Comparison of ENCODE assay signal across 10 cellular contexts in genomic region chr12:47033081-47033480, GRCh38. TPM values are rescaled to one million over a fixed set of nuclear protein-coding genes. Genes with fewer than 3 reads are reported as not detected.
DNase-seq lines count a peak whose midpoint lies in the region; ATAC-seq and TF ChIP-seq lines count a peak whose summit lies in the region.
"Had no signal": no experiment of that assay in that cellular context is flagged by ENCODE, and none has a peak within 500 bp of the region (broad histone marks: within the 10 kb centered on the region; RNA-seq: fewer than 3 reads in every experiment).

No MANE protein-coding gene starts in this region.

- H3K27me3 Mint-ChIP-seq in naive thymus-derived CD8-positive, alpha-beta T cell, result no peaks in the 10 kb centered on the region

- in situ Hi-C loops in Caki2 (cut with HindIII; ENCODE audit: low pct_unique_long_range_greater_than_20kb, low sequenced_read_pairs), result loop anchor here (25.0 kb wide), 1 partner anchor 654 kb away; no protein-coding TSS in a partner anchor

- peak; percentile 59 for DNase-seq in Caki2 (ENCODE audit: low read depth)
- no peak for DNase-seq in epithelial cell of prostate (ENCODE audit: low read depth, low spot score)
- DNase-seq in naive thymus-derived CD8-positive, alpha-beta T cell, result no peak
- no peak for DNase-seq in SK-N-DZ (ENCODE audit: low spot score)
- DNase-seq in GM10266 (ENCODE audit: extremely low spot score), result no peak
- no peak for DNase-seq in 8988T
- DNase-seq: nucleus accumbens had no signal

- no peaks in the 10 kb centered on the region for H4K20me1 ChIP-seq in OCI-LY3 (ENCODE audit: insufficient read depth, low read length)

- H3K27ac ChIP-seq in OCI-LY3 (ENCODE audit: low read length) (peak overlapping the region; percentile 38), epithelial cell of prostate (peak overlapping the region; percentile 74)
- H3K27ac ChIP-seq: cardiac muscle cell had no signal

- no peaks in the 10 kb centered on the region for H3K27me3 ChIP-seq in OCI-LY3 (ENCODE audit: low read depth, low read length)
- H3K27me3 ChIP-seq: cardiac muscle cell had no signal

- H3K27ac Mint-ChIP-seq in naive thymus-derived CD8-positive, alpha-beta T cell, result peak overlapping the region in 7 of 10 donors; percentile 24 to 81 (median 64)

- peak overlapping the region; percentile 47 for H3K9ac ChIP-seq in OCI-LY3 (ENCODE audit: low read length)

- peak overlapping the region; percentile 48 for H3K4me2 ChIP-seq in OCI-LY3 (ENCODE audit: low read length)

- no peaks in the 10 kb centered on the region for H3K79me2 ChIP-seq in OCI-LY3 (ENCODE audit: low read length)

- H3K4me3 Mint-ChIP-seq in naive thymus-derived CD8-positive, alpha-beta T cell, result peak overlapping the region in 2 of 10 donors; percentile 5 to 27

- H3K9me3 Mint-ChIP-seq in naive thymus-derived CD8-positive, alpha-beta T cell, result no peaks in the 10 kb centered on the region

- H3K36me3 Mint-ChIP-seq in naive thymus-derived CD8-positive, alpha-beta T cell, result no peaks in the 10 kb centered on the region

- 0 out of 2 replicates have a peak overlapping the region, but pooled peaks have one; percentile 7 for H3K4me3 ChIP-seq in OCI-LY3 (ENCODE audit: low read length)
- H3K4me3 ChIP-seq: cardiac muscle cell had no signal

- H3K9me3 ChIP-seq in OCI-LY3 (ENCODE audit: insufficient read depth, low read length), result no peaks in the 10 kb centered on the region

- H3K4me1 ChIP-seq in OCI-LY3 (ENCODE audit: low read length), result peaks cover 45% of the 10 kb centered on the region

- TF ChIP-seq CTCF in OCI-LY3 (IDR thresholded peaks at IDR 0.05; ENCODE audit: low read depth, low read length), result no peak
- TF ChIP-seq CTCF in GM10266 (IDR thresholded peaks at IDR 0.05; ENCODE audit: control insufficient read depth, insufficient read depth, low read depth, missing control alignments), result no peak

- ATAC-seq in naive thymus-derived CD8-positive, alpha-beta T cell, result peak in 1 of 2 donors; percentile 56
- no peak for ATAC-seq in HG03432 (IDR thresholded peaks at IDR 0.05; ENCODE audit: unreplicated experiment)

- peaks cover 15 to 33% (median 20%) of the 10 kb centered on the region in 4 donors for H3K4me1 Mint-ChIP-seq in naive thymus-derived CD8-positive, alpha-beta T cell

- no peaks in the 10 kb centered on the region for H3K36me3 ChIP-seq in OCI-LY3 (replicated peaks; ENCODE audit: low read depth, low read length)
- H3K36me3 ChIP-seq: cardiac muscle cell had no signal

- peak overlapping the region; percentile 69 for H2AFZ ChIP-seq in OCI-LY3 (ENCODE audit: low read depth, low read length)

- POLR2A ChIA-PET in naive thymus-derived CD8-positive, alpha-beta T cell (lab: Charles Lee), result interaction anchor here (0.8 to 3.2 kb wide), 6 partner anchors 38 to 365 kb away, joined by 3 to 24 read pairs (median 10); partner anchors contain the start of genes AMIGO2 and PCED1B

RNA-seq across cellular contexts. Expression of gene PCED1B, which starts 46.3 kb away (rescaled TPM):
- total RNA-seq in Caki2 (2014; rRNA removed; shearing (Covaris generic); ENCODE audit: low replicate concordance), result 1.9 TPM in 1 of 2 replicates, not detected in the other
- total RNA-seq in naive thymus-derived CD8-positive, alpha-beta T cell, result 10 to 100 TPM; 79.4 to 83.9 TPM
- polyA plus RNA-seq in naive thymus-derived CD8-positive, alpha-beta T cell, result 100 to 1,000 TPM in 2 of 3 donors, 10 to 100 TPM in 1; 54.9 to 163 (median 127) TPM
- polyA plus RNA-seq in SK-N-DZ (2014; cell fraction: cytosol; rRNA removed), result not detected in 2 replicates
- polyA plus RNA-seq in SK-N-DZ (2014; cell fraction: nucleus; rRNA removed), result not detected in 2 replicates

RNA-seq across cellular contexts. Expression of gene AMIGO2, which starts 46.7 kb away (rescaled TPM):
- total RNA-seq in Caki2 (2014; rRNA removed; shearing (Covaris generic); ENCODE audit: low replicate concordance), result 141 and 155 TPM in 2 replicates
- 10 to 100 TPM; 26.6 to 28.3 TPM for total RNA-seq in naive thymus-derived CD8-positive, alpha-beta T cell
- polyA plus RNA-seq in naive thymus-derived CD8-positive, alpha-beta T cell, result 10 to 100 TPM; 28.6 to 53.3 (median 41.1) TPM
- 0.09 TPM in 1 of 2 replicates, not detected in the other for polyA plus RNA-seq in SK-N-DZ (2014; cell fraction: cytosol; rRNA removed)
- not detected in 2 replicates for polyA plus RNA-seq in SK-N-DZ (2014; cell fraction: nucleus; rRNA removed)

Comparison
In these comparisons a context has a peak if more than half of its experiments do, and no peak if none do; other contexts are left out.
1. RNA of gene PCED1B, which starts 46.3 kb away (total RNA-seq): 79.4 to 83.9 TPM in naive thymus-derived CD8-positive, alpha-beta T cell; 1.9 TPM in Caki2; every median in the first group is over 10 times any median in the second.